In genomic region chr5:177105546-177106476, GRCh38 we compare ENCODE assay signal across 21 cellular contexts. TPM values are rescaled to one million over a fixed set of nuclear protein-coding genes. Genes with fewer than 3 reads are reported as not detected.
DNase-seq lines count a peak whose midpoint lies in the region; ATAC-seq, FAIRE-seq and TF ChIP-seq lines count a peak whose summit lies in the region.
"Had no signal": no experiment of that assay in that cellular context is flagged by ENCODE, and none has a peak within 500 bp of the region (broad histone marks: within the 10 kb centered on the region; RNA-seq: fewer than 3 reads in every experiment).

No MANE protein-coding gene starts in this region.

- WGBS in HepG2 (ENCODE audit: low lambda C conversion rate): 12% methylated on average over 14 of the region's 27 CpGs
- 72% methylated on average over 9 of the region's 27 CpGs for WGBS in right lobe of liver (ENCODE audit: insufficient coverage, low coverage, low lambda C conversion rate, missing lambda C conversion rate)

- peak overlapping the region; percentile 77 for H3K27ac ChIP-seq in HepG2 (ENCODE audit: extremely low read length, insufficient read depth, low read length)
- H3K27ac ChIP-seq in right lobe of liver: no peak overlapping the region
- H3K27ac ChIP-seq in OCI-LY7 (ENCODE audit: low read depth, low read length, poor library complexity, severe bottlenecking): no peak overlapping the region

- peak overlapping the region; percentile 77 for H2AFZ ChIP-seq in HepG2 (ENCODE audit: low read length)
- H2AFZ ChIP-seq in OCI-LY7 (ENCODE audit: low read length): no peak overlapping the region

- peak overlapping the region; percentile 18 to 62 (median 18); a peak in 5 of 6 replicates for H3K4me3 ChIP-seq in HepG2 (replicated peaks in 1 of 3; ENCODE audit: insufficient read depth in 1 of 3, low read depth in 2 of 3, low read length in 3 of 3)
- H3K4me3 ChIP-seq in right lobe of liver: no peak overlapping the region
- H3K4me3 ChIP-seq in skeletal muscle satellite cell (ENCODE audit: low read length): no peak overlapping the region
- no peak overlapping the region for H3K4me3 ChIP-seq in OCI-LY7 (ENCODE audit: low read depth, low read length, poor library complexity, severe bottlenecking)

- POLR2A ChIA-PET in HepG2 (lab: Yijun Ruan, JAX): interaction anchor here (1.5 to 13.2 kb wide), 3 partner anchors 9 to 18 kb away, joined by 4 to 293 read pairs (median 7); partner anchors contain the start of gene FGFR4
- POLR2A ChIA-PET in OCI-LY7 (lab: Charles Lee): interaction anchor here (0.5 kb wide), 1 partner anchor 32 kb away, joined by 4 read pairs; no protein-coding TSS in a partner anchor

- H3K9me3 ChIP-seq in HepG2 (ENCODE audit: low read length) (no peaks in the 10 kb centered on the region), right lobe of liver (no peaks in the 10 kb centered on the region), skeletal muscle satellite cell (replicated peaks; ENCODE audit: low read length) (no peaks in the 10 kb centered on the region), OCI-LY7 (ENCODE audit: low read length) (no peaks in the 10 kb centered on the region)

- no peaks in the 10 kb centered on the region for H3K27me3 ChIP-seq in HepG2 (ENCODE audit: control insufficient read depth in 1 of 2, insufficient read depth in 2 of 2, low read length in 2 of 2)
- H3K27me3 ChIP-seq in right lobe of liver: no peaks in the 10 kb centered on the region
- H3K27me3 ChIP-seq in skeletal muscle satellite cell (ENCODE audit: control insufficient read depth, insufficient read depth, low read length): peaks cover 7% of the 10 kb centered on the region

- CTCF ChIA-PET in HepG2 (lab: Yijun Ruan, JAX; ENCODE audit: low intra/inter-chr PET ratio, low total read pairs): no interaction called here
- CTCF ChIA-PET in OCI-LY7 (lab: Charles Lee; ENCODE audit: unreplicated experiment): no interaction called here

- in situ Hi-C loops in HepG2 (cut with HindIII; ENCODE audit: extremely low pct_ligation_motif_present, low pct_unique_long_range_greater_than_20kb): loop anchor here (25.0 kb wide), 1 partner anchor 356 kb away; the partner anchor contains the start of gene DBN1

- no peaks in the 10 kb centered on the region for H3K79me2 ChIP-seq in HepG2 (ENCODE audit: insufficient read depth, low read length)
- H3K79me2 ChIP-seq in OCI-LY7 (ENCODE audit: insufficient read depth, low read depth, low read length): no peaks in the 10 kb centered on the region

- BruUV-seq in HepG2 (replicated peaks; lab: Mats Ljungman, UMichigan) (no TSS peak), OCI-LY7 (replicated peaks; lab: Mats Ljungman, UMichigan) (no TSS peak)

- FAIRE-seq in HepG2 (lab: Jason Lieb, UNC) (peak; percentile 34), GM12892 (lab: Jason Lieb, UNC) (no peak)
- FAIRE-seq: GM18507 had no signal

- H3K27me3 Mint-ChIP-seq in nephron (ENCODE audit: low read depth): peaks cover 17% of the 10 kb centered on the region

- peak in 1 of 2 experiments; percentile 56; a peak in 2 of 4 replicates for TF ChIP-seq POLR2A in HepG2 (IDR thresholded peaks at IDR 0.05; ENCODE audit: insufficient read depth in 1 of 2, low read depth in 2 of 2, low read length in 2 of 2)
- no peak for TF ChIP-seq POLR2A in right lobe of liver (IDR thresholded peaks at IDR 0.05)
- TF ChIP-seq POLR2A in GM12892 (IDR thresholded peaks at IDR 0.05; ENCODE audit: low read depth, low read length): no peak

- ATAC-seq in HepG2: peak; percentile 58
- ATAC-seq in right lobe of liver: no peak
- ATAC-seq in esophagus mucosa: peak; percentile 29
- ATAC-seq: HCT116, Panc1, SK-N-SH treated with all-trans-retinoic acid at 6 μM for 48 hours had no signal

- no peaks in the 10 kb centered on the region for H3K9me3 Mint-ChIP-seq in nephron

- H3K4me2 ChIP-seq in HepG2 (ENCODE audit: low read depth, low read length): peak overlapping the region; percentile 71
- peak overlapping the region; percentile 29 for H3K4me2 ChIP-seq in skeletal muscle satellite cell (ENCODE audit: low read length)
- no peak overlapping the region for H3K4me2 ChIP-seq in OCI-LY7 (ENCODE audit: low read length)

- peaks cover 37% of the 10 kb centered on the region for H3K4me1 Mint-ChIP-seq in nephron

- 0 out of 2 replicates have a peak, but pooled peaks have one; percentile 33 for TF ChIP-seq RAD21 in HepG2 (CRISPR knock-in tag; IDR thresholded peaks at IDR 0.05)

- no peak overlapping the region for H3K4me3 Mint-ChIP-seq in nephron

- TF ChIP-seq CTCF in HepG2 (CRISPR knock-in tag; IDR thresholded peaks at IDR 0.05) (peak; percentile 30; the same call in 1 of the 2 replicates), right lobe of liver (IDR thresholded peaks at IDR 0.05) (no peak), nephron (IDR thresholded peaks at IDR 0.05; ENCODE audit: unreplicated experiment in 3 of 3) (no peak), OCI-LY7 (conservative IDR thresholded peaks at IDR 0.05; ENCODE audit: low read length) (no peak)

- H4K20me1 ChIP-seq in HepG2 (ENCODE audit: insufficient read depth, low read length) (no peaks in the 10 kb centered on the region), OCI-LY7 (ENCODE audit: insufficient read depth, low read length) (no peaks in the 10 kb centered on the region)

- peak overlapping the region; percentile 47 to 82 (median 80) for H3K27ac Mint-ChIP-seq in nephron

- no peaks in the 10 kb centered on the region for H3K36me3 ChIP-seq in HepG2 (replicated peaks in 1 of 2; ENCODE audit: control insufficient read depth in 1 of 2, insufficient read depth in 2 of 2, low read length in 2 of 2)
- H3K36me3 ChIP-seq in right lobe of liver: no peaks in the 10 kb centered on the region
- no peaks in the 10 kb centered on the region for H3K36me3 ChIP-seq in skeletal muscle satellite cell (ENCODE audit: insufficient read depth, low read length)
- no peaks in the 10 kb centered on the region for H3K36me3 ChIP-seq in OCI-LY7 (ENCODE audit: insufficient read depth, low read length)

- peaks cover 88% of the 10 kb centered on the region for H3K4me1 ChIP-seq in HepG2 (ENCODE audit: insufficient read depth, low read length)
- H3K4me1 ChIP-seq in right lobe of liver: peaks cover 0 to 12% (median 2%) of the 10 kb centered on the region in 4 donors
- peaks cover 9% of the 10 kb centered on the region for H3K4me1 ChIP-seq in skeletal muscle satellite cell (ENCODE audit: control insufficient read depth, insufficient read depth, low read length)
- H3K4me1 ChIP-seq in OCI-LY7 (ENCODE audit: insufficient read depth, low read length, poor library complexity, severe bottlenecking): no peaks in the 10 kb centered on the region

- intact Hi-C loops in HepG2 (cut with micrococcal nuclease; ENCODE audit: unreplicated experiment) (no loop called here), right lobe of liver (cut with DNase I) (no loop called here), OCI-LY7 (cut with micrococcal nuclease; ENCODE audit: unreplicated experiment) (no loop called here)

- TF ChIP-seq EP300 in HepG2 (IDR thresholded peaks at IDR 0.05; ENCODE audit: low read depth in 2 of 2, low read length in 2 of 2) (0 out of 4 replicates have a peak, but pooled peaks of 1 of the 2 experiments have one; percentile 14), HepG2 (CRISPR knock-in tag; IDR thresholded peaks at IDR 0.05; ENCODE audit: borderline replicate concordance) (no peak)

- no peaks in the 10 kb centered on the region for H3K9me2 ChIP-seq in OCI-LY7 (ENCODE audit: insufficient read depth, low read length)

- DNase-seq in HepG2 (ENCODE audit: low spot score) (peak; percentile 65), right lobe of liver (no peak), OCI-LY7 (ENCODE audit: low spot score) (no peak), GM12892 (ENCODE audit: insufficient read length) (no peak), hepatic stellate cell (ENCODE audit: low spot score) (no peak)
- DNase-seq: GOT3, NCI-H1048, NCI-H1417, NCI-H1694, NCI-H2081 treated with DMSO at 0.1 percent for 48 hours, NCI-H2171, NCI-H226, NCI-H510A, NCI-H69 had no signal

- no peaks in the 10 kb centered on the region for H3K36me3 Mint-ChIP-seq in nephron (ENCODE audit: low read depth)

- H3K9ac ChIP-seq in HepG2 (ENCODE audit: insufficient read depth, low read depth, low read length) (peak overlapping the region; percentile 46), skeletal muscle satellite cell (ENCODE audit: low read depth, low read length) (no peak overlapping the region)

RNA-seq across cellular contexts. Expression of gene FGFR4, which starts 19.1 kb away (rescaled TPM):
- total RNA-seq in HepG2 (2016; rRNA removed; fragmentation: Illumina TruSeq; extraction: Trizol): 109 and 219 TPM in 2 replicates
- 52.3 and 56.4 TPM in 2 replicates for total RNA-seq in HepG2 (2016; cell fraction: cytosol; rRNA removed; fragmentation: Illumina TruSeq; extraction: Trizol; ENCODE audit: low read depth)
- total RNA-seq in HepG2 (2016; cell fraction: insoluble cytoplasmic fraction; rRNA removed; fragmentation: Illumina TruSeq; extraction: Trizol): 90.0 and 222 TPM in 2 replicates
- total RNA-seq in HepG2 (2016; cell fraction: membrane; rRNA removed; fragmentation: Illumina TruSeq; extraction: Trizol): 106 and 116 TPM in 2 replicates
- 196 and 244 TPM in 2 replicates for total RNA-seq in HepG2 (2016; cell fraction: nucleus; rRNA removed; fragmentation: Illumina TruSeq; extraction: Trizol)
- 129 and 188 TPM in 2 replicates for polyA plus RNA-seq in HepG2 (2011; rRNA removed)
- 134 and 208 TPM in 2 replicates for polyA plus RNA-seq in HepG2 (2011; cell fraction: cytosol; rRNA removed)
- polyA plus RNA-seq in HepG2 (2011; cell fraction: nucleus; rRNA removed): 419 and 525 TPM in 2 replicates
- 133 and 146 TPM in 2 replicates for polyA plus RNA-seq in HepG2 (2012)
- polyA plus RNA-seq in HepG2 (2016; cell fraction: cytosol; fragmentation: Illumina TruSeq; extraction: Trizol; ENCODE audit: low read depth): 42.6 and 44.6 TPM in 2 replicates
- polyA plus RNA-seq in HepG2 (2016; cell fraction: insoluble cytoplasmic fraction; fragmentation: Illumina TruSeq; extraction: Trizol; ENCODE audit: low read depth): 85.7 and 113 TPM in 2 replicates
- polyA plus RNA-seq in HepG2 (2016; cell fraction: membrane; fragmentation: Illumina TruSeq; extraction: Trizol; ENCODE audit: low read depth): 86.4 and 98.3 TPM in 2 replicates
- 453 and 457 TPM in 2 replicates for polyA plus RNA-seq in HepG2 (2016; cell fraction: nucleus; fragmentation: Illumina TruSeq; extraction: Trizol; ENCODE audit: insufficient read depth, low read depth)
- polyA minus RNA-seq in HepG2 (2011; rRNA and poly(A)+ RNA removed; ENCODE audit: low replicate concordance): 8.0 and 375 TPM in 2 replicates
- 121 and 152 TPM in 2 replicates for polyA minus RNA-seq in HepG2 (2011; cell fraction: cytosol; rRNA and poly(A)+ RNA removed)
- polyA minus RNA-seq in HepG2 (2011; cell fraction: nucleus; rRNA and poly(A)+ RNA removed): 148 and 160 TPM in 2 replicates
- total RNA-seq in right lobe of liver: 10 to 100 TPM; 38.9 to 73.3 (median 55.1) TPM
- total RNA-seq in esophagus mucosa: 2.7 TPM
- total RNA-seq in skeletal muscle satellite cell (2012; rRNA removed): 0.76 and 3.1 TPM in 2 replicates
- total RNA-seq in OCI-LY7 (2014; rRNA removed; shearing (Covaris generic)): 0.39 and 1.2 TPM in 2 replicates
- 3.5 and 4.5 TPM in 2 replicates for total RNA-seq in OCI-LY7 (2022)
- 0.45 TPM for polyA plus RNA-seq in GM12892 (2012; ENCODE audit: missing spikeins)

RNA-seq across cellular contexts. Expression of gene NSD1, which starts 27.8 kb away (rescaled TPM):
- 0.09 and 0.18 TPM in 2 replicates for total RNA-seq in HepG2 (2016; rRNA removed; fragmentation: Illumina TruSeq; extraction: Trizol)
- total RNA-seq in HepG2 (2016; cell fraction: cytosol; rRNA removed; fragmentation: Illumina TruSeq; extraction: Trizol; ENCODE audit: low read depth): under 0.01 TPM in 1 of 2 replicates, not detected in the other
- total RNA-seq in HepG2 (2016; cell fraction: insoluble cytoplasmic fraction; rRNA removed; fragmentation: Illumina TruSeq; extraction: Trizol): 0.04 and 0.09 TPM in 2 replicates
- 0.10 and 0.12 TPM in 2 replicates for total RNA-seq in HepG2 (2016; cell fraction: membrane; rRNA removed; fragmentation: Illumina TruSeq; extraction: Trizol)
- total RNA-seq in HepG2 (2016; cell fraction: nucleus; rRNA removed; fragmentation: Illumina TruSeq; extraction: Trizol): 0.16 and 0.19 TPM in 2 replicates
- 0.01 and 0.05 TPM in 2 replicates for polyA plus RNA-seq in HepG2 (2011; rRNA removed)
- polyA plus RNA-seq in HepG2 (2011; cell fraction: cytosol; rRNA removed): under 0.01 and 0.01 TPM in 2 replicates
- 0.06 and 0.09 TPM in 2 replicates for polyA plus RNA-seq in HepG2 (2011; cell fraction: nucleus; rRNA removed)
- 0.01 TPM in 1 of 2 replicates, not detected in the other for polyA plus RNA-seq in HepG2 (2012)
- not detected in 2 replicates for polyA plus RNA-seq in HepG2 (2016; cell fraction: cytosol; fragmentation: Illumina TruSeq; extraction: Trizol; ENCODE audit: low read depth)
- not detected in 2 replicates for polyA plus RNA-seq in HepG2 (2016; cell fraction: insoluble cytoplasmic fraction; fragmentation: Illumina TruSeq; extraction: Trizol; ENCODE audit: low read depth)
- not detected in 2 replicates for polyA plus RNA-seq in HepG2 (2016; cell fraction: membrane; fragmentation: Illumina TruSeq; extraction: Trizol; ENCODE audit: low read depth)
- 0.07 and 0.29 TPM in 2 replicates for polyA plus RNA-seq in HepG2 (2016; cell fraction: nucleus; fragmentation: Illumina TruSeq; extraction: Trizol; ENCODE audit: insufficient read depth, low read depth)
- polyA minus RNA-seq in HepG2 (2011; rRNA and poly(A)+ RNA removed; ENCODE audit: low replicate concordance): 0.12 and 50.5 TPM in 2 replicates
- 0.10 and 0.26 TPM in 2 replicates for polyA minus RNA-seq in HepG2 (2011; cell fraction: cytosol; rRNA and poly(A)+ RNA removed)
- polyA minus RNA-seq in HepG2 (2011; cell fraction: nucleus; rRNA and poly(A)+ RNA removed): 0.12 and 0.52 TPM in 2 replicates
- total RNA-seq in right lobe of liver: 10 to 100 TPM; 13.1 to 33.1 (median 23.6) TPM
- total RNA-seq in esophagus mucosa: 53.8 TPM
- 28.1 and 29.7 TPM in 2 replicates for total RNA-seq in skeletal muscle satellite cell (2012; rRNA removed)
- 59.6 and 64.3 TPM in 2 replicates for total RNA-seq in OCI-LY7 (2014; rRNA removed; shearing (Covaris generic))
- total RNA-seq in OCI-LY7 (2022): 132 and 142 TPM in 2 replicates
- 21.7 TPM for polyA plus RNA-seq in GM12892 (2012; ENCODE audit: missing spikeins)

Comparison
In these comparisons a context has a peak if more than half of its experiments do, and no peak if none do; other contexts are left out.
1. ATAC-seq: peak in HepG2 (single experiment) and esophagus mucosa (single experiment); none in right lobe of liver (0 of 4).
2. H3K4me3 ChIP-seq: peak in HepG2 (3 of 3); none in right lobe of liver (0 of 3), skeletal muscle satellite cell (single experiment) and OCI-LY7 (single experiment).
3. RNA of gene NSD1, which starts 27.8 kb away (total RNA-seq): 59.6 to 142 TPM in OCI-LY7, 53.8 TPM in esophagus mucosa (single experiment) and 13.1 to 33.1 TPM in right lobe of liver; under 0.01 to 0.19 TPM in HepG2; every median in the first group is over 10 times any median in the second.
4. RNA of gene FGFR4, which starts 19.1 kb away (total RNA-seq): 52.3 to 244 TPM in HepG2 and 38.9 to 73.3 TPM in right lobe of liver; 0.39 to 4.5 TPM in OCI-LY7 and 2.7 TPM in esophagus mucosa (single experiment); every median in the first group is over 4 times any median in the second.